17 cellular contexts compared by ENCODE assay signal in genomic region chr3:177475266-177475665, GRCh38.
DNase-seq lines count a peak whose midpoint lies in the region; ATAC-seq and FAIRE-seq lines count a peak whose summit lies in the region.
"Had no signal": no experiment of that assay in that cellular context is flagged by ENCODE, and none has a peak within 500 bp of the region (broad histone marks: within the 10 kb centered on the region; RNA-seq: fewer than 3 reads in every experiment).

No MANE protein-coding gene starts in this region.

- no peak overlapping the region for H4K91ac ChIP-seq in mesenchymal stem cell (ENCODE audit: low read length)

- no peak overlapping the region for H2BK120ac ChIP-seq in mesenchymal stem cell (ENCODE audit: low read depth, low read length)

- intact Hi-C loops in sciatic nerve (cut with DNase I), result no loop called here

- no peak for FAIRE-seq in small intestine (lab: Jason Lieb, UNC)
- FAIRE-seq: GM18507 had no signal

- 90% methylated on average over 8 of the region's 8 CpGs for WGBS in mesenchymal stem cell
- 25 to 59% (median 36%) methylated on average over 8 of the region's 8 CpGs for WGBS in small intestine, 3 donors

- DNase-seq in NCI-H146 (lab: John Stamatoyannopoulos, UW), result peak; percentile 55
- DNase-seq in NCI-H146 treated with DMSO at 0.1 percent for 48 hours (lab: John Stamatoyannopoulos, UW; ENCODE audit: unreplicated experiment), result no peak
- DNase-seq in SHP77 (lab: John Stamatoyannopoulos, UW), result peak; percentile 28 to 57
- DNase-seq in mesenchymal stem cell, result no peak
- peak; percentile 51 for DNase-seq in small intestine
- DNase-seq in NCI-H446 treated with DMSO at 0.1 percent for 48 hours (lab: John Stamatoyannopoulos, UW), result no peak
- DNase-seq in HPDE6-E6E7 (ENCODE audit: extremely low spot score), result no peak
- no peak for DNase-seq in sciatic nerve (ENCODE audit: low spot score)
- DNase-seq: H9, NCI-H1092 treated with DMSO at 0.1 percent for 48 hours, NCI-H187, NCI-H510A treated with DMSO at 0.1 percent for 48 hours, OCI-M1, SK-N-SH had no signal

- no peak overlapping the region for H3K14ac ChIP-seq in mesenchymal stem cell (ENCODE audit: low read length in 2 of 2)

- H3K9me3 ChIP-seq in mesenchymal stem cell (ENCODE audit: control insufficient read depth, low read length) (no peaks in the 10 kb centered on the region), small intestine (ENCODE audit: control insufficient read depth, low read depth) (no peaks in the 10 kb centered on the region)
- H3K9me3 ChIP-seq: SK-N-SH had no signal

- H2BK15ac ChIP-seq in mesenchymal stem cell (ENCODE audit: low read depth, poor library complexity, severe bottlenecking), result no peak overlapping the region

- no peak overlapping the region for H2AFZ ChIP-seq in mesenchymal stem cell (ENCODE audit: low read depth, low read length)

- H3K27me3 ChIP-seq in mesenchymal stem cell (ENCODE audit: control insufficient read depth in 1 of 2, insufficient read depth in 1 of 2, low read length in 2 of 2), result no peaks in the 10 kb centered on the region
- no peaks in the 10 kb centered on the region for H3K27me3 ChIP-seq in small intestine (ENCODE audit: control insufficient read depth in 2 of 2, insufficient read depth in 2 of 2, low read length in 2 of 2)
- H3K27me3 ChIP-seq: BLaER1 treated with 17β-estradiol and CSF1 and Interleukin-3, amounts not matched to agents 10 nM and 100 nM had no signal

- ATAC-seq in sciatic nerve, result no peak

- H2AK5ac ChIP-seq in mesenchymal stem cell (ENCODE audit: low read length, severe bottlenecking), result peak overlapping the region; percentile 47

- peak overlapping the region; percentile 15 to 20 for H2BK12ac ChIP-seq in mesenchymal stem cell (ENCODE audit: low read length in 2 of 2)

- H3K36me3 ChIP-seq in mesenchymal stem cell (ENCODE audit: control insufficient read depth in 1 of 2, insufficient read depth in 2 of 2, low read depth in 1 of 2, low read length in 2 of 2) (no peaks in the 10 kb centered on the region), small intestine (ENCODE audit: control insufficient read depth in 2 of 2, insufficient read depth in 2 of 2, low read length in 2 of 2) (no peaks in the 10 kb centered on the region)
- H3K36me3 ChIP-seq: BLaER1 treated with 17β-estradiol and CSF1 and Interleukin-3, amounts not matched to agents 10 nM and 100 nM had no signal

- no peak overlapping the region for H3K9ac ChIP-seq in mesenchymal stem cell (ENCODE audit: low read length)
- H3K9ac ChIP-seq: BLaER1 treated with 17β-estradiol and CSF1 and Interleukin-3, amounts not matched to agents 10 nM and 100 nM; SK-N-SH had no signal

- H3K18ac ChIP-seq in mesenchymal stem cell (ENCODE audit: low read depth in 1 of 2, low read length in 2 of 2), result peak overlapping the region; percentile 2 to 50

- H3K4me2 ChIP-seq in mesenchymal stem cell (ENCODE audit: low read length, poor library complexity, severe bottlenecking), result no peak overlapping the region
- H3K4me2 ChIP-seq: BLaER1 treated with 17β-estradiol and CSF1 and Interleukin-3, amounts not matched to agents 10 nM and 100 nM; SK-N-SH had no signal

- H3K27ac ChIP-seq in mesenchymal stem cell (ENCODE audit: low read length, poor library complexity, severe bottlenecking) (no peak overlapping the region), small intestine (ENCODE audit: low read depth in 1 of 2, low read length in 1 of 2) (no peak overlapping the region)
- H3K27ac ChIP-seq: 22Rv1; BLaER1 treated with 17β-estradiol and CSF1 and Interleukin-3, amounts not matched to agents 10 nM and 100 nM had no signal

- no peaks in the 10 kb centered on the region for H3K79me1 ChIP-seq in mesenchymal stem cell (replicated peaks; ENCODE audit: low read length, poor library complexity, severe bottlenecking)

- peaks cover 4% of the 10 kb centered on the region for H3K4me1 ChIP-seq in mesenchymal stem cell (ENCODE audit: control insufficient read depth, insufficient read depth, low read depth, low read length)
- H3K4me1 ChIP-seq in small intestine (ENCODE audit: control insufficient read depth in 2 of 2, insufficient read depth in 1 of 2, low read depth in 1 of 2, low read length in 1 of 2), result peaks cover 0 to 5% of the 10 kb centered on the region in 2 donors

- peak overlapping the region; percentile 20 to 38 for H3K4ac ChIP-seq in mesenchymal stem cell (ENCODE audit: low read depth in 1 of 2, low read length in 2 of 2)

- H2BK5ac ChIP-seq in mesenchymal stem cell (ENCODE audit: low read depth, low read length, poor library complexity, severe bottlenecking), result no peak overlapping the region

- no peak overlapping the region for H3K23ac ChIP-seq in mesenchymal stem cell (ENCODE audit: low read length in 2 of 2)

- no peak overlapping the region for H3K4me3 ChIP-seq in mesenchymal stem cell (ENCODE audit: insufficient read depth in 1 of 2, low read depth in 1 of 2, low read length in 2 of 2)
- H3K4me3 ChIP-seq in small intestine (ENCODE audit: low read depth in 1 of 2, low read length in 2 of 2), result no peak overlapping the region
- H3K4me3 ChIP-seq: BLaER1 treated with 17β-estradiol and CSF1 and Interleukin-3, amounts not matched to agents 10 nM and 100 nM had no signal

- H4K8ac ChIP-seq in mesenchymal stem cell (ENCODE audit: low read length), result peak overlapping the region; percentile 17

Comparison
In these comparisons a context has a peak if more than half of its experiments do, and no peak if none do; other contexts are left out.
1. DNase-seq: peak in NCI-H146 (single experiment), SHP77 (2 of 2) and small intestine (single experiment); none in NCI-H146 treated with DMSO at 0.1 percent for 48 hours (single experiment), mesenchymal stem cell (single experiment), NCI-H446 treated with DMSO at 0.1 percent for 48 hours (single experiment), HPDE6-E6E7 (single experiment) and sciatic nerve (single experiment).